Comparison of ENCODE assay signal across 3 cellular contexts in genomic region chr2:40085786-40086185, GRCh38.
"Had no signal": no experiment of that assay in that cellular context is flagged by ENCODE, and none has a peak within 500 bp of the region (broad histone marks: within the 10 kb centered on the region; RNA-seq: fewer than 3 reads in every experiment).

No MANE protein-coding gene starts in this region.

- DNase-seq: GDM1, GF-D8 had no signal

- ATAC-seq: GM12878 had no signal

- H3K4me3 ChIP-seq: GM12878 had no signal
